ENCODE assay signal across 14 cellular contexts in genomic region chr13:87084192-87084591, GRCh38.
"Had no signal": no experiment of that assay in that cellular context is flagged by ENCODE, and none has a peak within 500 bp of the region (broad histone marks: within the 10 kb centered on the region; RNA-seq: fewer than 3 reads in every experiment).

No MANE protein-coding gene starts in this region.

- DNase-seq: activated naive CD4-positive, alpha-beta T cell treated with Interleukin-2 at 50 U/mL for 16 hours; activated T-cell treated with anti-CD3 and anti-CD28 coated beads for 4 hours; anterior cingulate cortex; brain microvascular endothelial cell; effector CD4-positive, alpha-beta T cell; gastrocnemius medialis; heart left ventricle; left lung; natural killer cell; stimulated activated CD4-positive, alpha-beta T cell treated with anti-CD3 and anti-CD28 coated beads, Interleukin-2, amount 100 ng/mL, for 48 hours had no signal

- H3K9me3 ChIP-seq: gastrocnemius medialis had no signal

- H3K4me1 ChIP-seq: gastrocnemius medialis, heart left ventricle, left lung had no signal

- H3K27me3 ChIP-seq: brain microvascular endothelial cell, gastrocnemius medialis, heart left ventricle, left lung had no signal

- H3K4me3 ChIP-seq: coronary artery, gastrocnemius medialis, heart left ventricle, left lung had no signal

- H3K36me3 ChIP-seq: brain microvascular endothelial cell, gastrocnemius medialis, heart left ventricle, left lung had no signal

- H3K27ac ChIP-seq: brain microvascular endothelial cell, coronary artery, gastrocnemius medialis, heart left ventricle, left lung had no signal

- ATAC-seq: activated CD4-positive, CD25-positive, alpha-beta regulatory T cell treated with anti-CD3 and anti-CD28 coated beads, Interleukin-2, amount 50 U/mL, for 24 hours; activated T-helper 17 cell treated with anti-CD3 and anti-CD28 coated beads, Interleukin-2, amount 50 U/mL, for 72 hours; gastrocnemius medialis; heart left ventricle; left lung; natural killer cell; stimulated activated memory B cell treated with anti-CD40 and anti-IgM and Interleukin-4, amounts not matched to agents 10 μg/mL and 1 μg/mL and 100 μg/mL, for 72 hours had no signal
